ENCODE assay signal across 13 cellular contexts in genomic region chr10:60266513-60266912, GRCh38.
A peak's percentile ranks its signal among the peaks of the same experiment; 100 is the strongest.
DNase-seq lines count a peak whose midpoint lies in the region; TF ChIP-seq lines count a peak whose summit lies in the region.
"Had no signal": no experiment of that assay in that cellular context is flagged by ENCODE, and none has a peak within 500 bp of the region (broad histone marks: within the 10 kb centered on the region; RNA-seq: fewer than 3 reads in every experiment).

No MANE protein-coding gene starts in this region.

- H3K4me1 ChIP-seq in MM.1S (ENCODE audit: low read length), result peaks cover 17% of the 10 kb centered on the region

- peak overlapping the region; percentile 24; the same call in 1 of the 2 replicates for H3K27ac ChIP-seq in MM.1S (ENCODE audit: low read length)
- H3K27ac ChIP-seq in dorsolateral prefrontal cortex, result peak overlapping the region in 39 of 59 donors; percentile 5 to 75 (median 41)
- H3K27ac ChIP-seq: 22Rv1, GM23248 had no signal

- H2AFZ ChIP-seq in MM.1S (ENCODE audit: low read length), result no peak overlapping the region
- H2AFZ ChIP-seq: GM23248 had no signal

- TF ChIP-seq CTCF in MM.1S (IDR thresholded peaks at IDR 0.05; ENCODE audit: low read length) (no peak), dorsolateral prefrontal cortex (IDR thresholded peaks at IDR 0.05 in 54 of 56, conservative IDR thresholded peaks at IDR 0.05 in 2 of 56; ENCODE audit: low read depth in 1 of 56, partially characterized antibody in 56 of 56) (no peak)

- no peaks in the 10 kb centered on the region for H3K79me2 ChIP-seq in MM.1S (ENCODE audit: low read length)

- H3K4me2 ChIP-seq in MM.1S (ENCODE audit: low read depth, low read length), result peak overlapping the region; percentile 46

- no peaks in the 10 kb centered on the region for H3K36me3 ChIP-seq in MM.1S (replicated peaks; ENCODE audit: insufficient read depth, low read length)

- H3K9ac ChIP-seq in MM.1S (ENCODE audit: low read length), result no peak overlapping the region
- H3K9ac ChIP-seq: GM23248 had no signal

- H3K9me2 ChIP-seq in MM.1S (replicated peaks; ENCODE audit: insufficient read depth, low read length), result no peaks in the 10 kb centered on the region

- DNase-seq in NCI-H82 (lab: John Stamatoyannopoulos, UW) (peak; percentile 33), NCI-H82 treated with DMSO at 0.1 percent for 48 hours (lab: John Stamatoyannopoulos, UW; ENCODE audit: unreplicated experiment) (no peak), MM.1S (peak; percentile 53), dorsolateral prefrontal cortex (no peak), superior temporal gyrus (ENCODE audit: extremely low spot score) (peak; percentile 61), DMS79 treated with DMSO at 0.1 percent for 48 hours (lab: John Stamatoyannopoulos, UW) (no peak), retina (no peak)
- DNase-seq in stimulated activated naive CD4-positive, alpha-beta T cell (lab: John Stamatoyannopoulos, UW), result no peak
- DNase-seq: EL, GM23248, H7, IMR-90 had no signal

- H3K4me3 ChIP-seq in MM.1S (ENCODE audit: low read length) (no peak overlapping the region), dorsolateral prefrontal cortex (no peak overlapping the region)
- H3K4me3 ChIP-seq: GM23248 had no signal

- H3K27me3 ChIP-seq in MM.1S (replicated peaks; ENCODE audit: insufficient read depth, low read length), result no peaks in the 10 kb centered on the region
- no peaks in the 10 kb centered on the region for H3K27me3 ChIP-seq in dorsolateral prefrontal cortex

- H4K20me1 ChIP-seq in MM.1S (ENCODE audit: insufficient read depth, low read length), result no peaks in the 10 kb centered on the region

- intact Hi-C loops in dorsolateral prefrontal cortex (cut with DNase I), result no loop called here

- H3K9me3 ChIP-seq in MM.1S (replicated peaks; ENCODE audit: insufficient read depth, low read length), result no peaks in the 10 kb centered on the region

- H3F3A ChIP-seq in MM.1S (ENCODE audit: insufficient read depth, low read length), result 0 out of 2 replicates have a peak, but pooled peaks cover 6% of the 10 kb centered on the region

Comparison
In these comparisons a context has a peak if more than half of its experiments do, and no peak if none do; other contexts are left out.
1. DNase-seq: peak in NCI-H82 (single experiment), MM.1S (single experiment) and superior temporal gyrus (single experiment); none in NCI-H82 treated with DMSO at 0.1 percent for 48 hours (single experiment), dorsolateral prefrontal cortex (0 of 10), stimulated activated naive CD4-positive, alpha-beta T cell (0 of 6), DMS79 treated with DMSO at 0.1 percent for 48 hours (single experiment) and retina (single experiment).